In the genomic region with DNA sequence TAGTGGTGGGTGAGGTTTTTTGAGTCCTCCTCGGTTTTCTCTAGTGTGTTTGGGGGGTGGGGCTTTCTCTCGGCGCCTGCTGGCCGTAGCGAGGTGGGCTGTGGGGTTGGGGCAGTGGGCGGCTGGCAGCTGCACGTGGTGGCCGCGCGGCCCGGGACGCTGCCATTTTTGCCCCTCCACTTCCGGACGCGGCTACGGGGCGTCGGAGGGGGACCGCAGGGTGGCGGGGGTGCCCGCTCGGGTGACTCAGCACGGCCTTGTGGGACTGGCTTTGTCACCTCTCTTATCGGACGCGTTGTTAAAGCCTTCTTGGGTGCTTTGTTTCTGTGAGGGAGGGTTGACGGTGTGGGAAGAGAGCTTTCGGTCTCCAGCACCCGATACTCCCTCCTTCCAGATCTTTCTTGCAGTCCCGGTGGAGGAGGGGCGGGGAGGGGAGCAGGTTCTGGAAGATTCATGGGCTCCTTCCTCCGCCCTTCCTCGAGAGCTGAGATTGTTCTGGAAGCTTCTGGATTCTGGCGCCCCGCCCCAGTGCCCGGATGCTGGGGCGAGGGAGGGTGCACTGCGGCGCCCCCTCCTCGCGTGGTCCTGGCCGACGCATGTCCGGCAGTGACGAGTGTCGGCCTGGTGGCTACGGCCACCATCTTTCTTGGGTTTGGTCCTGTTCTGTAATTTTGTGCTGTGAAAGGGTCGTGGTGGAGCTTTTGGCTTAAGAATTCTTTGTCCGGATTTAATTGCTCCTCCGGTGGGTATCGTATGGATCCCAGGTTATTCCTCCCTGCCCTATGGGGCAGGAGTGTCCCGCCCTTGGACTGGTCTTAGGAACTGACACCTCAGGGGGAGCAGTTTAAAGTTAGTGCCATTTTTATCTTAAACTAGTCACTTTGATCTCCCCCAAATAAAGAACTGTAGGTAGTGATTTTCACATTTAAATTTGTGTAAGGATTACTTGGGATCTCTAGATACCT, we compare ENCODE assay signal across 1 cellular context.
TF ChIP-seq lines count a peak whose summit lies in the region.

No MANE protein-coding gene starts in this region.

TF ChIP-seq in HepG2, 621 proteins besides CTCF, POLR2A, EP300 and RAD21 (continued from another document and continues in another):
- TF ChIP-seq, protein P1, sequence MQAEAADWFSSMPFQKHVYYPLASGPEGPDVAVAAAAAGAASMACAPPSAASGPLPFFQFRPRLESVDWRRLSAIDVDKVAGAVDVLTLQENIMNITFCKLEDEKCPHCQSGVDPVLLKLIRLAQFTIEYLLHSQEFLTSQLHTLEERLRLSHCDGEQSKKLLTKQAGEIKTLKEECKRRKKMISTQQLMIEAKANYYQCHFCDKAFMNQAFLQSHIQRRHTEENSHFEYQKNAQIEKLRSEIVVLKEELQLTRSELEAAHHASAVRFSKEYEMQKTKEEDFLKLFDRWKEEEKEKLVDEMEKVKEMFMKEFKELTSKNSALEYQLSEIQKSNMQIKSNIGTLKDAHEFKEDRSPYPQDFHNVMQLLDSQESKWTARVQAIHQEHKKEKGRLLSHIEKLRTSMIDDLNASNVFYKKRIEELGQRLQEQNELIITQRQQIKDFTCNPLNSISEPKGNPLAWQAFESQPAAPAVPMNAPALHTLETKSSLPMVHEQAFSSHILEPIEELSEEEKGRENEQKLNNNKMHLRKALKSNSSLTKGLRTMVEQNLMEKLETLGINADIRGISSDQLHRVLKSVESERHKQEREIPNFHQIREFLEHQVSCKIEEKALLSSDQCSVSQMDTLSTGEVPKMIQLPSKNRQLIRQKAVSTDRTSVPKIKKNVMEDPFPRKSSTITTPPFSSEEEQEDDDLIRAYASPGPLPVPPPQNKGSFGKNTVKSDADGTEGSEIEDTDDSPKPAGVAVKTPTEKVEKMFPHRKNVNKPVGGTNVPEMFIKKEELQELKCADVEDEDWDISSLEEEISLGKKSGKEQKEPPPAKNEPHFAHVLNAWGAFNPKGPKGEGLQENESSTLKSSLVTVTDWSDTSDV (CRISPR knock-in tag; IDR thresholded peaks at IDR 0.05): no peak; the same call in 1 of the 2 replicates
- TF ChIP-seq ZNF780A (CRISPR knock-in tag; IDR thresholded peaks at IDR 0.05) (0 out of 2 replicates have a peak, but pooled peaks have one; percentile 55), HHEX (CRISPR knock-in tag; IDR thresholded peaks at IDR 0.05) (no peak), KLF16 (CRISPR knock-in tag; IDR thresholded peaks at IDR 0.05) (no peak; a peak in 1 of 4 replicates), ZNF281 (CRISPR knock-in tag; IDR thresholded peaks at IDR 0.05; ENCODE audit: borderline replicate concordance) (peak; percentile 33), ZFP62 (CRISPR knock-in tag; IDR thresholded peaks at IDR 0.05) (no peak), KDM3A (CRISPR knock-in tag; IDR thresholded peaks at IDR 0.05; ENCODE audit: low read depth) (no peak), ZFP1 (CRISPR knock-in tag; IDR thresholded peaks at IDR 0.05) (no peak), ZNF432 (CRISPR knock-in tag; IDR thresholded peaks at IDR 0.05; ENCODE audit: borderline replicate concordance) (no peak), ZNF367 (CRISPR knock-in tag; IDR thresholded peaks at IDR 0.05; ENCODE audit: borderline replicate concordance) (no peak), HNF4G (IDR thresholded peaks at IDR 0.05; ENCODE audit: borderline replicate concordance, low read depth, low read length) (no peak), HNF4G (CRISPR knock-in tag; IDR thresholded peaks at IDR 0.05; ENCODE audit: borderline replicate concordance, low read depth) (no peak; the same call in 1 of the 2 replicates), ZNF451 (CRISPR knock-in tag; IDR thresholded peaks at IDR 0.05) (no peak; the same call in 1 of the 2 replicates), ATF1 (CRISPR knock-in tag; IDR thresholded peaks at IDR 0.05) (no peak), ZBTB42 (CRISPR knock-in tag; IDR thresholded peaks at IDR 0.05) (no peak), ZNF670 (CRISPR knock-in tag; IDR thresholded peaks at IDR 0.05; ENCODE audit: borderline replicate concordance) (0 out of 2 replicates have a peak, but pooled peaks have one; percentile 20), ZMAT3 (CRISPR knock-in tag; conservative IDR thresholded peaks at IDR 0.05) (peak; percentile 62), AHDC1 (CRISPR knock-in tag; IDR thresholded peaks at IDR 0.05; ENCODE audit: borderline replicate concordance) (no peak), ZFYVE20 (CRISPR knock-in tag; IDR thresholded peaks at IDR 0.05; ENCODE audit: borderline replicate concordance, low read depth) (no peak), ELF1 (CRISPR knock-in tag; IDR thresholded peaks at IDR 0.05) (peak; percentile 57; the same call in 1 of the 2 replicates), RFX5 (IDR thresholded peaks at IDR 0.05; ENCODE audit: low read depth, low read length) (no peak), PTBP1 (IDR thresholded peaks at IDR 0.05; ENCODE audit: low read depth, low read length, poor library complexity, severe bottlenecking) (no peak), HNF1B (CRISPR knock-in tag; IDR thresholded peaks at IDR 0.05) (no peak), ZNF318 (CRISPR knock-in tag; IDR thresholded peaks at IDR 0.05) (no peak), ZNF724P (CRISPR knock-in tag; IDR thresholded peaks at IDR 0.05; ENCODE audit: borderline replicate concordance) (no peak), NR2C2 (CRISPR knock-in tag; IDR thresholded peaks at IDR 0.05; ENCODE audit: borderline replicate concordance) (no peak; the same call in 1 of the 2 replicates)
- TF ChIP-seq, protein P2, sequence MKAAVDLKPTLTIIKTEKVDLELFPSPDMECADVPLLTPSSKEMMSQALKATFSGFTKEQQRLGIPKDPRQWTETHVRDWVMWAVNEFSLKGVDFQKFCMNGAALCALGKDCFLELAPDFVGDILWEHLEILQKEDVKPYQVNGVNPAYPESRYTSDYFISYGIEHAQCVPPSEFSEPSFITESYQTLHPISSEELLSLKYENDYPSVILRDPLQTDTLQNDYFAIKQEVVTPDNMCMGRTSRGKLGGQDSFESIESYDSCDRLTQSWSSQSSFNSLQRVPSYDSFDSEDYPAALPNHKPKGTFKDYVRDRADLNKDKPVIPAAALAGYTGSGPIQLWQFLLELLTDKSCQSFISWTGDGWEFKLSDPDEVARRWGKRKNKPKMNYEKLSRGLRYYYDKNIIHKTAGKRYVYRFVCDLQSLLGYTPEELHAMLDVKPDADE (CRISPR knock-in tag; IDR thresholded peaks at IDR 0.05): no peak
